Comparison of ENCODE assay signal across 8 cellular contexts in genomic region chr6:26240981-26241770, GRCh38.
DNase-seq lines count a peak whose midpoint lies in the region; ATAC-seq and TF ChIP-seq lines count a peak whose summit lies in the region.

No MANE protein-coding gene starts in this region.

- H4K20me1 ChIP-seq in BLaER1: no peaks in the 10 kb centered on the region

- WGBS in heart right ventricle, 2 donors: 21 to 29% methylated on average over 35 of the region's 35 CpGs

- peaks cover 34% of the 10 kb centered on the region for H3K9me3 ChIP-seq in BLaER1
- no peaks in the 10 kb centered on the region for H3K9me3 ChIP-seq in heart right ventricle

- peaks cover 10% of the 10 kb centered on the region for H3K4me1 ChIP-seq in BLaER1
- H3K4me1 ChIP-seq in heart right ventricle: peaks cover 0 to 18% (median 0%) of the 10 kb centered on the region in 9 donors

- H3K27ac ChIP-seq in BLaER1: no peak overlapping the region
- peak overlapping the region in 6 of 10 donors; percentile 60 to 95 (median 76) for H3K27ac ChIP-seq in heart right ventricle

- no peak for TF ChIP-seq CTCF in heart right ventricle (IDR thresholded peaks at IDR 0.05)

- ATAC-seq in HG02938 (IDR thresholded peaks at IDR 0.05; ENCODE audit: unreplicated experiment) (peak; percentile 23), heart right ventricle (peak in 4 of 8 donors; percentile 9 to 48 (median 22))

- DNase-seq in activated T-helper 1 cell treated with Interleukin-2 at 50 U/mL for 16 hours (ENCODE audit: low read depth) (peak; percentile 18), heart right ventricle (peak in 1 of 2 donors; percentile 17), NCI-H2081 (lab: John Stamatoyannopoulos, UW) (no peak), AG08396 (ENCODE audit: low spot score) (no peak), anterior cingulate cortex (lab: John Stamatoyannopoulos, UW) (no peak)
- peak; percentile 66 to 71 for DNase-seq in stimulated activated CD4-positive, alpha-beta T cell treated with anti-CD3 and anti-CD28 coated beads, Interleukin-15, amount 100 ng/mL, for 48 hours (ENCODE audit: low read depth in 2 of 2)

- no peaks in the 10 kb centered on the region for H3K36me3 ChIP-seq in BLaER1
- no peaks in the 10 kb centered on the region for H3K36me3 ChIP-seq in heart right ventricle

- H3K4me3 ChIP-seq in BLaER1 (peak overlapping the region; percentile 59), heart right ventricle (peak overlapping the region in 9 of 10 donors; percentile 27 to 63 (median 55))

- H3K27me3 ChIP-seq in BLaER1: peaks cover 24% of the 10 kb centered on the region
- peaks cover 9 to 99% (median 62%) of the 10 kb centered on the region in 7 donors for H3K27me3 ChIP-seq in heart right ventricle

- intact Hi-C loops in heart right ventricle (cut with DNase I): loop anchor here in 1 of 10 donors (1.0 kb wide), 1 partner anchor 9 kb away; a partner anchor contains a TSS

- no peak overlapping the region for H3K9ac ChIP-seq in BLaER1

- peak overlapping the region; percentile 61 for H3K4me2 ChIP-seq in BLaER1

Comparison
In these comparisons a context has a peak if more than half of its experiments do, and no peak if none do; other contexts are left out.
1. DNase-seq: peak in activated T-helper 1 cell treated with Interleukin-2 at 50 U/mL for 16 hours (single experiment) and stimulated activated CD4-positive, alpha-beta T cell treated with anti-CD3 and anti-CD28 coated beads, Interleukin-15, amount 100 ng/mL, for 48 hours (2 of 2); none in NCI-H2081 (0 of 2), AG08396 (single experiment) and anterior cingulate cortex (0 of 58).